32 cellular contexts compared by ENCODE assay signal in genomic region chr2:209808521-209808920, GRCh38. TPM values are rescaled to one million over a fixed set of nuclear protein-coding genes. Genes with fewer than 3 reads are reported as not detected.
"Had no signal": no experiment of that assay in that cellular context is flagged by ENCODE, and none has a peak within 500 bp of the region (broad histone marks: within the 10 kb centered on the region; RNA-seq: fewer than 3 reads in every experiment).

No MANE protein-coding gene starts in this region.

- H3K27me3 Mint-ChIP-seq: progenitor cell of endocrine pancreas; stimulated activated naive CD8-positive, alpha-beta T cell treated with anti-CD3 and anti-CD28 coated beads, Interleukin-15, amount 100 ng/mL, for 72 hours; type B pancreatic cell had no signal

- H3K36me3 Mint-ChIP-seq: natural killer cell, type B pancreatic cell had no signal

- H3K9me3 ChIP-seq: esophagus muscularis mucosa, gastroesophageal sphincter, heart left ventricle, left ventricle myocardium inferior, lower lobe of right lung, suprapubic skin, thyroid gland had no signal

- H3K27ac ChIP-seq: coronary artery, esophagus muscularis mucosa, foreskin keratinocyte, gastroesophageal sphincter, heart left ventricle, left ventricle myocardium inferior, lower lobe of right lung, parathyroid adenoma, suprapubic skin, thyroid gland had no signal

- H3K27me3 ChIP-seq: esophagus muscularis mucosa, foreskin keratinocyte, gastroesophageal sphincter, heart left ventricle, suprapubic skin, thyroid gland had no signal

- H2AFZ ChIP-seq: parathyroid adenoma had no signal

- H3K36me3 ChIP-seq: esophagus muscularis mucosa, gastroesophageal sphincter, heart left ventricle, left ventricle myocardium inferior, lower lobe of right lung, suprapubic skin, thyroid gland had no signal

- DNase-seq: dermis blood vessel endothelial cell; effector memory CD4-positive, alpha-beta T cell; foreskin keratinocyte; heart left ventricle; hippocampal formation; kidney glomerular epithelial cell; left colon; left ventricle myocardium inferior; lower lobe of right lung; natural killer cell; stimulated activated CD4-positive, alpha-beta T cell treated with anti-CD3 and anti-CD28 coated beads, Interleukin-12 subunit alpha, Interleukin-12 subunit beta, amount 100 ng/mL, for 4 hours; stimulated activated CD4-positive, alpha-beta T cell treated with anti-CD3 and anti-CD28 coated beads, Interleukin-1b, Interleukin-23, amount 100 ng/mL, for 48 hours; stimulated activated CD4-positive, alpha-beta T cell treated with anti-CD3 and anti-CD28 coated beads, Interleukin-4, amount 100 ng/mL, for 1 hour; stimulated activated CD8-positive, alpha-beta memory T cell treated with anti-CD3 and anti-CD28 coated beads, Interleukin-4, amount 100 ng/mL, for 48 hours; stimulated activated naive CD4-positive, alpha-beta T cell; stimulated activated naive CD8-positive, alpha-beta T cell treated with anti-CD3 and anti-CD28 coated beads, Interleukin-15, amount 100 ng/mL, for 72 hours; thyroid gland had no signal

- H3K4me1 ChIP-seq: esophagus muscularis mucosa, foreskin keratinocyte, gastroesophageal sphincter, left ventricle myocardium inferior, lower lobe of right lung, parathyroid adenoma, suprapubic skin, thyroid gland had no signal

- H3K4me3 Mint-ChIP-seq: natural killer cell; neural crest cell; stimulated activated naive CD8-positive, alpha-beta T cell treated with anti-CD3 and anti-CD28 coated beads, Interleukin-15, amount 100 ng/mL, for 72 hours; type B pancreatic cell had no signal

- H3K4me1 Mint-ChIP-seq: natural killer cell; stimulated activated naive CD8-positive, alpha-beta T cell treated with anti-CD3 and anti-CD28 coated beads, Interleukin-15, amount 100 ng/mL, for 72 hours had no signal

- H3K4me2 ChIP-seq: smooth muscle cell had no signal

- H3K4me3 ChIP-seq: coronary artery, esophagus muscularis mucosa, gastroesophageal sphincter, heart left ventricle, left ventricle myocardium inferior, lower lobe of right lung, smooth muscle cell, suprapubic skin, thyroid gland had no signal

- ATAC-seq: foreskin keratinocyte; gastroesophageal sphincter; left colon; lower lobe of right lung; sciatic nerve; stimulated activated naive CD8-positive, alpha-beta T cell treated with anti-CD3 and anti-CD28 coated beads, Interleukin-15, amount 100 ng/mL, for 72 hours had no signal

- H3K9ac ChIP-seq: parathyroid adenoma had no signal

- H3K27ac Mint-ChIP-seq: natural killer cell, progenitor cell of endocrine pancreas, type B pancreatic cell had no signal

RNA-seq across cellular contexts. Expression of gene UNC80, which starts 36.9 kb away (rescaled TPM):
- total RNA-seq: endothelial cell of umbilical vein, epithelial cell of proximal tubule, lower lobe of right lung, mesenteric fat pad, natural killer cell, osteoblast, smooth muscle cell had no signal
- polyA plus RNA-seq: endothelial cell of umbilical vein, fibroblast of lung, foreskin keratinocyte, smooth muscle cell had no signal
